ENCODE assay signal across 1 cellular context in genomic region chr2:20061476-20061875, GRCh38.
TF ChIP-seq lines count a peak whose summit lies in the region.

No MANE protein-coding gene starts in this region.

TF ChIP-seq in SK-N-SH, 30 proteins besides CTCF, POLR2A, EP300 and RAD21 (continued from another document):
- no peak for TF ChIP-seq USF2 (IDR thresholded peaks at IDR 0.05; ENCODE audit: borderline replicate concordance, low read depth, low read length)
TF ChIP-seq in SK-N-SH: peak in this region for 0.
